14 cellular contexts compared by ENCODE assay signal in genomic region chr6:154591220-154591619, GRCh38.
"Had no signal": no experiment of that assay in that cellular context is flagged by ENCODE, and none has a peak within 500 bp of the region (broad histone marks: within the 10 kb centered on the region; RNA-seq: fewer than 3 reads in every experiment).

No MANE protein-coding gene starts in this region.

- H3K9me3 ChIP-seq: upper lobe of right lung had no signal

- H3K4me1 Mint-ChIP-seq: activated naive CD8-positive, alpha-beta T cell treated with anti-CD3 and anti-CD28 coated beads, Interleukin-2, amount 10 ng/mL, durations not matched to agents 7 days and 5 days; memory B cell had no signal

- H3K4me1 ChIP-seq: upper lobe of right lung had no signal

- H3K4me3 ChIP-seq: coronary artery, upper lobe of right lung had no signal

- DNase-seq: activated CD4-positive, alpha-beta memory T cell treated with anti-CD3 and anti-CD28 coated beads for 36 hours; activated CD4-positive, alpha-beta T cell treated with anti-CD3 and anti-CD28 coated beads for 48 hours; activated effector memory CD4-positive, alpha-beta T cell treated with Interleukin-2 at 50 U/mL for 16 hours; activated naive CD4-positive, alpha-beta T cell treated with anti-CD3 and anti-CD28 coated beads for 36 hours; activated naive CD8-positive, alpha-beta T cell treated with anti-CD3 and anti-CD28 coated beads, Interleukin-2, amount 10 ng/mL, durations not matched to agents 7 days and 5 days; activated T-cell treated with anti-CD3 and anti-CD28 coated beads, Interleukin-2, amount 50 U/mL, for 48 hours; amniotic stem cell; nucleus accumbens; stimulated activated CD4-positive, alpha-beta T cell treated with anti-CD3 and anti-CD28 coated beads, Interleukin-2, amount 100 ng/mL, for 48 hours; stimulated activated CD8-positive, alpha-beta memory T cell treated with anti-CD3 and anti-CD28 coated beads, Interleukin-4, amount 100 ng/mL, for 48 hours; stimulated activated naive CD4-positive, alpha-beta T cell; upper lobe of right lung had no signal

- H3K36me3 Mint-ChIP-seq: activated CD4-positive, alpha-beta memory T cell treated with anti-CD3 and anti-CD28 coated beads for 36 hours; activated naive CD8-positive, alpha-beta T cell treated with anti-CD3 and anti-CD28 coated beads, Interleukin-2, amount 10 ng/mL, durations not matched to agents 7 days and 5 days; memory B cell had no signal

- H3K27me3 ChIP-seq: upper lobe of right lung had no signal

- H3K9me3 Mint-ChIP-seq: activated CD4-positive, alpha-beta memory T cell treated with anti-CD3 and anti-CD28 coated beads for 36 hours; activated naive CD4-positive, alpha-beta T cell treated with anti-CD3 and anti-CD28 coated beads for 36 hours; activated naive CD8-positive, alpha-beta T cell treated with anti-CD3 and anti-CD28 coated beads, Interleukin-2, amount 10 ng/mL, durations not matched to agents 7 days and 5 days; memory B cell had no signal

- H3K27ac ChIP-seq: coronary artery, upper lobe of right lung had no signal

- H3K4me3 Mint-ChIP-seq: activated CD4-positive, alpha-beta memory T cell treated with anti-CD3 and anti-CD28 coated beads for 36 hours; activated naive CD4-positive, alpha-beta T cell treated with anti-CD3 and anti-CD28 coated beads for 36 hours; activated naive CD8-positive, alpha-beta T cell treated with anti-CD3 and anti-CD28 coated beads, Interleukin-2, amount 10 ng/mL, durations not matched to agents 7 days and 5 days; memory B cell had no signal

- H3K27ac Mint-ChIP-seq: activated CD4-positive, alpha-beta memory T cell treated with anti-CD3 and anti-CD28 coated beads for 36 hours; activated naive CD4-positive, alpha-beta T cell treated with anti-CD3 and anti-CD28 coated beads for 36 hours; activated naive CD8-positive, alpha-beta T cell treated with anti-CD3 and anti-CD28 coated beads, Interleukin-2, amount 10 ng/mL, durations not matched to agents 7 days and 5 days; memory B cell had no signal

- ATAC-seq: upper lobe of right lung had no signal

- H3K36me3 ChIP-seq: upper lobe of right lung had no signal
